Comparison of ENCODE assay signal across 8 cellular contexts in the genomic region with DNA sequence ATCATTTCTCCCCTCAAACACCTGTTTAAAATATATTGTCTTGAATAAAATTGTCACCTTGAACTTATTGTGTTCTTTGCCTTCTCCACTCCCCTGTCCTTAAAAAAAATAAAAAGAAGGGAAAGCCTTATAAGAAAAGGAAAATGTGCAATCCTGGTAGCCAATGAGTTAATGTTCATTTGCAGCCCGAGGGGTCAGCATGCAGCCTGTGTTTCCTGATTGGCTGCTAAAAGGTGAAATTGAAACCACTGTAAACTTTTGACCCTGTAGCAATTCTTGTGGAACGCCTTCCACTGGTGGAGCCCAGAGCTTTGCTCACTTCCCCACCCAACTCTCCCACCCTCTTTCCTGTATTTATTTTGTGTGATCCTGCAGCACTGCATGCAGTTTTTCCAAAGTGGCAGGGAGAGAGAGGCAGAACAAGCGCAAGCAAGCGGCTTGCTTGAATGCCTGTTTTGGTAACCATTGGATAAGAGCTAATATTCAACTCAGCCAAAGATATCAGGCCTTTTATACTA.
A peak's percentile ranks its signal among the peaks of the same experiment; 100 is the strongest.
DNase-seq lines count a peak whose midpoint lies in the region; ATAC-seq, FAIRE-seq and TF ChIP-seq lines count a peak whose summit lies in the region.

No MANE protein-coding gene starts in this region.

- peaks cover 11% of the 10 kb centered on the region for H3K36me3 Mint-ChIP-seq in stimulated activated effector memory CD8-positive, alpha-beta T cell treated with anti-CD3 and anti-CD28 coated beads, Interleukin-12 subunit alpha, Interleukin-12 subunit beta, amount 100 ng/mL, for 72 hours

- peaks cover 100% of the 10 kb centered on the region for H3K79me2 ChIP-seq in OCI-LY7 (ENCODE audit: insufficient read depth, low read depth, low read length)

- no peaks in the 10 kb centered on the region for H3K9me2 ChIP-seq in OCI-LY7 (ENCODE audit: insufficient read depth, low read length)

- H4K20me1 ChIP-seq in OCI-LY7 (ENCODE audit: insufficient read depth, low read length), result peaks cover 13% of the 10 kb centered on the region; the same call in 1 of the 2 replicates

- no peak overlapping the region for H2AFZ ChIP-seq in OCI-LY7 (ENCODE audit: low read length)

- POLR2A ChIA-PET in OCI-LY7 (lab: Charles Lee), result interaction anchor here (1.0 to 2.6 kb wide), 7 partner anchors 8 to 138 kb away, joined by 3 to 9 read pairs (median 3); no protein-coding TSS in a partner anchor

- peak overlapping the region; percentile 34 for H3K4me3 Mint-ChIP-seq in stimulated activated effector memory CD8-positive, alpha-beta T cell treated with anti-CD3 and anti-CD28 coated beads, Interleukin-12 subunit alpha, Interleukin-12 subunit beta, amount 100 ng/mL, for 72 hours

- CTCF ChIA-PET in OCI-LY7 (lab: Charles Lee; ENCODE audit: unreplicated experiment), result no interaction called here

- peak; percentile 44 for ATAC-seq in stimulated activated effector memory CD8-positive, alpha-beta T cell treated with anti-CD3 and anti-CD28 coated beads, Interleukin-12 subunit alpha, Interleukin-12 subunit beta, amount 100 ng/mL, for 72 hours

- peaks cover 67% of the 10 kb centered on the region for H3K4me1 ChIP-seq in OCI-LY7 (ENCODE audit: insufficient read depth, low read length, poor library complexity, severe bottlenecking)

- BruUV-seq in OCI-LY7 (replicated peaks; lab: Mats Ljungman, UMichigan), result no TSS peak

- no peaks in the 10 kb centered on the region for H3K9me3 Mint-ChIP-seq in stimulated activated effector memory CD8-positive, alpha-beta T cell treated with anti-CD3 and anti-CD28 coated beads, Interleukin-12 subunit alpha, Interleukin-12 subunit beta, amount 100 ng/mL, for 72 hours

- H3K4me1 Mint-ChIP-seq in stimulated activated effector memory CD8-positive, alpha-beta T cell treated with anti-CD3 and anti-CD28 coated beads, Interleukin-12 subunit alpha, Interleukin-12 subunit beta, amount 100 ng/mL, for 72 hours, result peaks cover 59% of the 10 kb centered on the region

- in situ Hi-C loops in T47D (cut with HindIII; ENCODE audit: low pct_unique_long_range_greater_than_20kb, low sequenced_read_pairs), result no loop called here

- H3K9me3 ChIP-seq in OCI-LY7 (ENCODE audit: low read length), result no peaks in the 10 kb centered on the region

- H3K4me2 ChIP-seq in OCI-LY7 (ENCODE audit: low read length), result peak overlapping the region; percentile 79

- H3K36me3 ChIP-seq in OCI-LY7 (ENCODE audit: insufficient read depth, low read length), result peaks cover 41% of the 10 kb centered on the region

- FAIRE-seq in GM18507 (lab: Jason Lieb, UNC) (peak; percentile 89), islet of Langerhans (lab: Jason Lieb, UNC) (peak; percentile 13)

- intact Hi-C loops in OCI-LY7 (cut with micrococcal nuclease; ENCODE audit: unreplicated experiment), result loop anchor here (5.0 kb wide), 1 partner anchor 74 kb away; the partner anchor contains the start of gene NCOA3

- no peak overlapping the region for H3K27ac Mint-ChIP-seq in stimulated activated effector memory CD8-positive, alpha-beta T cell treated with anti-CD3 and anti-CD28 coated beads, Interleukin-12 subunit alpha, Interleukin-12 subunit beta, amount 100 ng/mL, for 72 hours

- H3K4me3 ChIP-seq in OCI-LY7 (ENCODE audit: low read depth, low read length, poor library complexity, severe bottlenecking), result peak overlapping the region; percentile 62

- no peak for TF ChIP-seq CTCF in OCI-LY7 (conservative IDR thresholded peaks at IDR 0.05; ENCODE audit: low read length)

- DNase-seq in AG08396 (ENCODE audit: low spot score) (peak; percentile 83), GM18507 (ENCODE audit: extremely low spot score, insufficient read length, low read depth) (peak; percentile 40), HT-29 (ENCODE audit: low spot score) (peak; percentile 95), OCI-LY7 (ENCODE audit: low spot score) (peak; percentile 72), T47D (ENCODE audit: low read depth in 1 of 2, low spot score in 1 of 2) (peak; percentile 55 to 87), NCI-H187 (lab: John Stamatoyannopoulos, UW) (no peak)
- DNase-seq in stimulated activated effector memory CD8-positive, alpha-beta T cell treated with anti-CD3 and anti-CD28 coated beads, Interleukin-12 subunit alpha, Interleukin-12 subunit beta, amount 100 ng/mL, for 72 hours (ENCODE audit: low spot score in 2 of 2), result no peak

- H3K27ac ChIP-seq in OCI-LY7 (ENCODE audit: low read depth, low read length, poor library complexity, severe bottlenecking), result peak overlapping the region; percentile 76

Comparison
In these comparisons a context has a peak if more than half of its experiments do, and no peak if none do; other contexts are left out.
1. DNase-seq: peak in AG08396 (single experiment), GM18507 (single experiment), HT-29 (single experiment), OCI-LY7 (single experiment) and T47D (2 of 2); none in stimulated activated effector memory CD8-positive, alpha-beta T cell treated with anti-CD3 and anti-CD28 coated beads, Interleukin-12 subunit alpha, Interleukin-12 subunit beta, amount 100 ng/mL, for 72 hours (0 of 2) and NCI-H187 (0 of 2).